Comparison of ENCODE assay signal across 8 cellular contexts in the genomic region with DNA sequence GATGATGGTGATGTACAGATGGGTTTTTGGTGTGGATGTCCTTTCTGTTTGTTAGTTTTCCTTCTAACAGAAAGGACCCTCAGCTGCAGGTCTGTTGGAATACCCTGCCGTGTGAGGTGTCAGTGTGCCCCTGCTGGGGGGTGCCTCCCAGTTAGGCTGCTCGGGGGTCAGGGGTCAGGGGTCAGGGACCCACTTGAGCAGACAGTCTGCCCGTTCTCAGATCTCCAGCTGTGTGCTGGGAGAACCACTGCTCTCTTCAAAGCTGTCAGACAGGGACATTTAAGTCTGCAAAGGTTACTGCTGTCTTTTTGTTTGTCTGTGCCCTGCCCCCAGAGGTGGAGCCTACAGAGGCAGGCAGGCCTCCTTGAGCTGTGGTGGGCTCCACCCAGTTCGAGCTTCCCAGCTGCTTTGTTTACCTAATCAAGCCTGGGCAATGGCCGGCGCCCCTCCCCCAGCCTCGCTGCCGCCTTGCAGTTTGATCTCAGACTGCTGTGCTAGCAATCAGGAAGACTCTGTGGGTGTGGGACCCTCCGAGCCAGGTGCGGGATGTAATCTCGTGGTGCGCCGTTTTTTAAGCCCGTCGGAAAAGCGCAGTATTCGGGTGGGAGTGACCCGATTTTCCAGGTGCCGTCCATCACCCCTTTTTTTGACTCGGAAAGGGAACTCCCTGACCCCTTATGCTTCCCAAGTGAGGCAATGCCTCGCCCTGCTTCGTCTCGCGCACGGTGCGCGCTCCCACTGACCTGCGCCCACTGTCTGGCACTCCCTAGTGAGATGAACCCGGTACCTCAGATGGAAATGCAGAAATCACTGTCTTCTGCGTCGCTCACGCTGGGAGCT.
A peak's percentile ranks its signal among the peaks of the same experiment; 100 is the strongest.
DNase-seq lines count a peak whose midpoint lies in the region; FAIRE-seq and TF ChIP-seq lines count a peak whose summit lies in the region.
"Not testable (repeated sequence)": the region's sequence is repeated elsewhere in the genome, so short reads cannot be mapped to it uniquely, and the experiment has no call there.

No MANE protein-coding gene starts in this region.

- not testable (repeated sequence) for H3K4me3 ChIP-seq in astrocyte (ENCODE audit: insufficient read depth, low read depth, low read length)
- H3K4me3 ChIP-seq in fibroblast of villous mesenchyme (ENCODE audit: low read depth, low read length) (peak overlapping the region; percentile 45), iPS-18c (ENCODE audit: insufficient read depth, low read depth, low read length) (peak overlapping the region; percentile 21; the same call in 1 of the 2 replicates), testis (peak overlapping the region; percentile 20 to 24)

- H3K4me1 ChIP-seq in H9 (ENCODE audit: insufficient read depth, low read length); astrocyte (ENCODE audit: insufficient read depth, low read length); testis: not testable (repeated sequence)

- peak overlapping the region; percentile 81 for H4K5ac ChIP-seq in H9 (ENCODE audit: insufficient read length, low read depth, low read length)

- not testable (repeated sequence) for TF ChIP-seq CTCF in H9 (conservative IDR thresholded peaks at IDR 0.05); astrocyte (IDR thresholded peaks at IDR 0.05; ENCODE audit: insufficient read depth, low read depth, low read length); fibroblast of villous mesenchyme (IDR thresholded peaks at IDR 0.05; ENCODE audit: insufficient read depth, low read depth, low read length); neural crest cell (conservative IDR thresholded peaks at IDR 0.05); testis (IDR thresholded peaks at IDR 0.05)

- not testable (repeated sequence) for H2BK12ac ChIP-seq in H9 (ENCODE audit: insufficient read length, low read depth, low read length)

- peak overlapping the region; percentile 44 to 99 (median 99); a peak in 6 of 7 replicates for H3K27ac Mint-ChIP-seq in H9
- H3K27ac Mint-ChIP-seq in astrocyte (ENCODE audit: unreplicated experiment), result not testable (repeated sequence)
- H3K27ac Mint-ChIP-seq in neural crest cell (ENCODE audit: unreplicated experiment), result peak overlapping the region; percentile 100

- H3K18ac ChIP-seq in H9 (ENCODE audit: insufficient read length, low read depth, low read length), result peak overlapping the region; percentile 45

- H3K36me3 ChIP-seq in astrocyte (ENCODE audit: insufficient read depth, low read length); testis (ENCODE audit: low read depth, missing control alignments): not testable (repeated sequence)

- H3K9me3 ChIP-seq in H9 (ENCODE audit: control insufficient read depth, low read depth, low read length); astrocyte (ENCODE audit: insufficient read depth, low read depth, low read length); iPS-18c (ENCODE audit: control insufficient read depth, insufficient read depth, low read length); testis: not testable (repeated sequence)

- H2BK5ac ChIP-seq in H9 (ENCODE audit: insufficient read length, low read length), result not testable (repeated sequence)

- not testable (repeated sequence) for H3K27me3 Mint-ChIP-seq in H9 (ENCODE audit: low read depth); astrocyte (ENCODE audit: low read depth, unreplicated experiment); neural crest cell (ENCODE audit: low read depth)

- not testable (repeated sequence) for FAIRE-seq in astrocyte (lab: Jason Lieb, UNC)

- DNase-seq in COLO668 (lab: John Stamatoyannopoulos, UW; ENCODE audit: unreplicated experiment) (peak; percentile 30), NCI-H526 (lab: John Stamatoyannopoulos, UW) (peak; percentile 6 to 34), neural crest cell (ENCODE audit: low read depth, low spot score) (peak; percentile 14)
- DNase-seq in H9; astrocyte (ENCODE audit: low read depth); fibroblast of villous mesenchyme (ENCODE audit: low read depth); testis: not testable (repeated sequence)

- H3K4ac ChIP-seq in H9 (ENCODE audit: low read depth, low read length), result not testable (repeated sequence)

- H3K36me3 Mint-ChIP-seq in H9 (ENCODE audit: insufficient read depth in 1 of 3, low read depth in 3 of 3); astrocyte (ENCODE audit: low read depth, unreplicated experiment); neural crest cell (ENCODE audit: low read depth): not testable (repeated sequence)

- not testable (repeated sequence) for H4K20me1 ChIP-seq in H9 (ENCODE audit: control insufficient read depth, insufficient read depth, insufficient read length); astrocyte (ENCODE audit: insufficient read depth, low read length)

- not testable (repeated sequence) for H4K8ac ChIP-seq in H9 (replicated peaks; ENCODE audit: insufficient read length, low read depth, low read length)

- H3K23me2 ChIP-seq in H9 (ENCODE audit: insufficient read length, low read depth, low read length, poor library complexity, severe bottlenecking), result not testable (repeated sequence)

- H3K27me3 ChIP-seq in H9 (ENCODE audit: insufficient read depth, low read length); astrocyte (ENCODE audit: insufficient read depth, low read length); testis: not testable (repeated sequence)

- WGBS in H9 (ENCODE audit: extremely low coverage, insufficient read length, low lambda C conversion rate), result no CpG with 5 or more reads among the region's 32 CpGs
- 70 to 83% methylated on average over 29 to 32 of the region's 32 CpGs for WGBS in testis, 2 donors

- H3K79me2 ChIP-seq in H9 (ENCODE audit: insufficient read depth, low read length); astrocyte (ENCODE audit: insufficient read depth, low read length): not testable (repeated sequence)

- H2BK20ac ChIP-seq in H9 (ENCODE audit: low read depth, low read length, poor library complexity, severe bottlenecking), result not testable (repeated sequence)

- H2AK5ac ChIP-seq in H9 (ENCODE audit: insufficient read length, low read length), result not testable (repeated sequence)

- not testable (repeated sequence) for H3T11ph ChIP-seq in H9 (ENCODE audit: low read length)

- not testable (repeated sequence) for H4K91ac ChIP-seq in H9 (ENCODE audit: insufficient read length, low read depth, low read length)

- intact Hi-C loops in testis (cut with DNase I; ENCODE audit: low total_unique reads), result not testable (repeated sequence)

- not testable (repeated sequence) for H3K27ac ChIP-seq in H9 (ENCODE audit: insufficient read length, low read depth, low read length); astrocyte (ENCODE audit: low read depth, low read length); testis

- H3K4me2 ChIP-seq in H9 (ENCODE audit: insufficient read depth, insufficient read length, low read length); astrocyte (ENCODE audit: low read length): not testable (repeated sequence)

- peak overlapping the region; percentile 92; the same call in 1 of the 2 replicates for H3K14ac ChIP-seq in H9 (ENCODE audit: insufficient read depth, low read length)

- H2BK120ac ChIP-seq in H9 (ENCODE audit: low read depth, low read length, poor library complexity, severe bottlenecking), result not testable (repeated sequence)

- H3K56ac ChIP-seq in H9 (ENCODE audit: insufficient read length, low read depth, low read length), result not testable (repeated sequence)

- not testable (repeated sequence) for H3K79me1 ChIP-seq in H9 (ENCODE audit: insufficient read depth, low read depth, low read length, poor library complexity, severe bottlenecking)

- not testable (repeated sequence) for H3K9me3 Mint-ChIP-seq in H9; astrocyte (ENCODE audit: unreplicated experiment); neural crest cell

- peaks cover 17 to 22% of the 10 kb centered on the region in 2 experiments for H3K4me1 Mint-ChIP-seq in H9
- not testable (repeated sequence) for H3K4me1 Mint-ChIP-seq in astrocyte (ENCODE audit: low read depth, unreplicated experiment)
- peaks cover 23% of the 10 kb centered on the region for H3K4me1 Mint-ChIP-seq in neural crest cell

- not testable (repeated sequence) for TF ChIP-seq POLR2A in testis (IDR thresholded peaks at IDR 0.05)

- H3K4me3 Mint-ChIP-seq in H9, result peak overlapping the region; percentile 81 to 94
- H3K4me3 Mint-ChIP-seq in astrocyte (ENCODE audit: unreplicated experiment), result peak overlapping the region; percentile 66
- H3K4me3 Mint-ChIP-seq in neural crest cell, result peak overlapping the region; percentile 99

- H3K23ac ChIP-seq in H9 (ENCODE audit: insufficient read length, low read depth, low read length), result not testable (repeated sequence)

- H2AFZ ChIP-seq in H9 (ENCODE audit: low read length); astrocyte (ENCODE audit: low read depth, low read length): not testable (repeated sequence)

- H3K9ac ChIP-seq in H9 (ENCODE audit: extremely low read depth, insufficient read length, low read length), result peak overlapping the region; percentile 59
- not testable (repeated sequence) for H3K9ac ChIP-seq in astrocyte (ENCODE audit: low read length)

- not testable (repeated sequence) for H2BK15ac ChIP-seq in H9 (ENCODE audit: low read depth, low read length)
